In the genomic region with DNA sequence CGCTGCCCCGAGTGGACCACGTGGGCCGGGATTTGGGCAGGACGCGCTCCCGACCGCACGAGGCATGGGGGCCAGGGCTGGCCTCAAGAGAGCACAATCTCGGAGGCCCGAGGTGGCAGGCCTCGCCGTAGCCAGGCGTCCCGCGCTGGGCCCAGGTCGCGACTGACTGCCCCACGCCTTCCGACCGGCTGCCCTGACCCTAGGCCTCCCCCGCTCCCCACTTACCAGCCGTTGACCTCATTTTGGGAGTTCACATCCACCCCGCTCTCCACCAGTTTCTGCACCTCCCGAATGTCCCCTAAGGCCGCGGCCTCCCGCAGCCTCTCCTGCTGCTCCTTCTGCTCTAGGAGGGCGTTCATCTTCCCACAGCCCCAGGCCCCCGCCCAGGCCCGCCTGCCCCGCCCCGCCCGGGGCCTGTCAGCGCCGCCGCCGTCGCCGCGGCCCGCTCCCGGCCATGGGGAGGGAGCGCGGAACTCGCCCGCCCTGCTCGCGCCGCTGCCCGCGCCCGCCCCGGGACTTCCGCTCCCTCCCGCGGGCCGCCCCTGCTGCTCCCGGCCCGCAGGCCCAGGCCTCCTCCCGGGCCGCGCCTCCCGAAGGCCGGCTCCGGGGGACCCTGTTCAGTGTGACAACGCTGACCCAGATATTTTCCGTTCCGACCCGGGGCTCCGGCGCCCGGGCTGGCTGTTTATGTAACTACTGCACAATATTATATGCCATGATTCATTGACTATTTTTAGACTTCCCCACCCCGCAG, we compare ENCODE assay signal across 8 cellular contexts. TPM values are rescaled to one million over a fixed set of nuclear protein-coding genes. Genes with fewer than 3 reads are reported as not detected.
DNase-seq lines count a peak whose midpoint lies in the region; ATAC-seq and TF ChIP-seq lines count a peak whose summit lies in the region.

TSS of gene ANKRD40 (minus strand) at position 619 of the 754 bp plus-strand sequence. CDS start at position 359, 260 bp downstream.

- no peaks in the 10 kb centered on the region for H3K27me3 ChIP-seq in BJ (ENCODE audit: control insufficient read depth, insufficient read depth, low read length)

- intact Hi-C loops in left colon (cut with DNase I, micrococcal nuclease) = no loop called here

- peak within 1 kb of the TSS; percentile 100 for H3K27ac ChIP-seq in cingulate gyrus (ENCODE audit: low read depth, low read length)

- ATAC-seq in GM19324 (IDR thresholded peaks at IDR 0.05; ENCODE audit: low FRiP score, unreplicated experiment) (peak; percentile 84), HG03460 (IDR thresholded peaks at IDR 0.05; ENCODE audit: unreplicated experiment) (peak; percentile 82), left colon (peak; percentile 76)

- DNase-seq in BJ (ENCODE audit: low read depth) (peak; percentile 76), NCI-H524 treated with DMSO at 0.1 percent for 48 hours (lab: John Stamatoyannopoulos, UW) (peak; percentile 82), left colon (peak; percentile 85 to 88)
- DNase-seq in activated CD4-positive, alpha-beta T cell treated with anti-CD3 and anti-CD28 coated beads for 48 hours = peak; percentile 94
- peak; percentile 80 to 89 for DNase-seq in stimulated activated CD4-positive, alpha-beta T cell treated with anti-CD3 and anti-CD28 coated beads, Interleukin-1b, Interleukin-23, amount 100 ng/mL, for 4 hours (ENCODE audit: low read depth in 2 of 2)

- H3K36me3 ChIP-seq in BJ (ENCODE audit: control insufficient read depth, insufficient read depth, low read length) = no peaks in the 10 kb centered on the region

- TF ChIP-seq CTCF in BJ (IDR thresholded peaks at IDR 0.05; ENCODE audit: insufficient read depth, low read depth, low read length) = no peak

- POLR2A ChIA-PET in BJ (lab: Charles Lee) = interaction anchor here (1.0 kb wide), 1 partner anchor 10 kb away, joined by 7 read pairs; no protein-coding TSS in a partner anchor

- peak within 1 kb of the TSS; percentile 68 for H3K4me3 ChIP-seq in BJ (ENCODE audit: low read depth, low read length)

- CTCF ChIA-PET in BJ (lab: Yijun Ruan, JAX) = interaction anchor here (0.6 to 6.6 kb wide), 4 partner anchors 9 to 157 kb away, joined by 3 to 32 read pairs (median 3); no protein-coding TSS in a partner anchor

RNA-seq across cellular contexts. Expression of gene ANKRD40, which starts in this region (rescaled TPM):
- polyA plus RNA-seq in BJ (2011; rRNA removed) = 19.0 and 29.5 TPM in 2 replicates
- polyA minus RNA-seq in BJ (2011; rRNA and poly(A)+ RNA removed) = 17.5 and 22.8 TPM in 2 replicates
- total RNA-seq in left colon = 10 to 100 TPM; 23.9 to 28.8 TPM

Comparison
In these comparisons a context has a peak if more than half of its experiments do, and no peak if none do; other contexts are left out.
1. Peak in every context shown above with its lines: DNase-seq, ATAC-seq, H3K4me3 ChIP-seq and H3K27ac ChIP-seq.